ENCODE assay signal across 17 cellular contexts in genomic region chr9:126589349-126589748, GRCh38. TPM values are rescaled to one million over a fixed set of nuclear protein-coding genes. Genes with fewer than 3 reads are reported as not detected.
A peak's percentile ranks its signal among the peaks of the same experiment; 100 is the strongest.
DNase-seq lines count a peak whose midpoint lies in the region; ATAC-seq, FAIRE-seq and TF ChIP-seq lines count a peak whose summit lies in the region.
"Had no signal": no experiment of that assay in that cellular context is flagged by ENCODE, and none has a peak within 500 bp of the region (broad histone marks: within the 10 kb centered on the region; RNA-seq: fewer than 3 reads in every experiment).

No MANE protein-coding gene starts in this region.

- H3K9me3 ChIP-seq in H1 (ENCODE audit: insufficient read depth in 2 of 2, low read depth in 1 of 2, low read length in 1 of 2) (no peaks in the 10 kb centered on the region), heart right ventricle (no peaks in the 10 kb centered on the region), neuronal stem cell (replicated peaks in 1 of 2; ENCODE audit: control insufficient read depth in 2 of 2, insufficient read depth in 1 of 2, low read depth in 1 of 2, low read length in 2 of 2) (peaks cover 0 to 4% of the 10 kb centered on the region in 2 donors), suprapubic skin (no peaks in the 10 kb centered on the region), esophagus squamous epithelium (no peaks in the 10 kb centered on the region)
- H3K9me3 ChIP-seq: BLaER1 treated with 17β-estradiol and CSF1 and Interleukin-3, amounts not matched to agents 10 nM and 100 nM; HAP-1 had no signal

- H2AFZ ChIP-seq in H1 (ENCODE audit: low read length) (no peak overlapping the region), neuronal stem cell (ENCODE audit: low read length) (no peak overlapping the region)

- H3K4ac ChIP-seq in H1 (replicated peaks; ENCODE audit: insufficient read length, low read depth, low read length) (no peak overlapping the region), neuronal stem cell (ENCODE audit: low read length) (no peak overlapping the region)

- no peak for TF ChIP-seq EP300 in H1 (IDR thresholded peaks at IDR 0.05; ENCODE audit: borderline replicate concordance in 1 of 2, low read depth in 2 of 2, low read length in 2 of 2)
- TF ChIP-seq EP300 in suprapubic skin (IDR thresholded peaks at IDR 0.05) = no peak

- H3K14ac ChIP-seq in H1 (ENCODE audit: insufficient read length) = no peak overlapping the region
- peak overlapping the region; percentile 39 for H3K14ac ChIP-seq in neuronal stem cell (ENCODE audit: low read length)

- no peaks in the 10 kb centered on the region for H3K79me2 ChIP-seq in H1 (ENCODE audit: control insufficient read depth in 1 of 2, insufficient read depth in 2 of 2, low read length in 2 of 2)

- CTCF ChIA-PET in H1 (lab: Charles Lee; ENCODE audit: partially characterized antibody) = interaction anchor here (0.6 to 1.9 kb wide), 6 partner anchors 9 to 100 kb away, joined by 3 to 5 read pairs (median 4); no protein-coding TSS in a partner anchor

- DNase-seq in SHP77 (lab: John Stamatoyannopoulos, UW) = peak; percentile 18 to 22
- DNase-seq in H1 (ENCODE audit: low read depth in 1 of 2, low spot score in 2 of 2) = no peak
- DNase-seq in heart right ventricle = peak in 1 of 2 donors; percentile 54
- no peak for DNase-seq in neuronal stem cell (ENCODE audit: low spot score)
- no peak for DNase-seq in suprapubic skin (ENCODE audit: low spot score in 2 of 2)
- DNase-seq in esophagus squamous epithelium (lab: John Stamatoyannopoulos, UW) = no peak
- DNase-seq: ACHN; CD4-positive, CD25-positive, alpha-beta regulatory T cell; DMS53; GF-D8; GOT3; HFFc6 had no signal

- TF ChIP-seq CTCF in H1 (IDR thresholded peaks at IDR 0.05; ENCODE audit: control extremely low read depth in 1 of 3, insufficient read depth in 1 of 3, low read depth in 1 of 3, low read length in 3 of 3) = no peak
- TF ChIP-seq CTCF in heart right ventricle (IDR thresholded peaks at IDR 0.05) = no peak
- no peak for TF ChIP-seq CTCF in suprapubic skin (IDR thresholded peaks at IDR 0.05)
- TF ChIP-seq CTCF in esophagus squamous epithelium (IDR thresholded peaks at IDR 0.05) = no peak

- peak in 7 of 8 donors; percentile 40 to 54 (median 48) for ATAC-seq in heart right ventricle
- no peak for ATAC-seq in HG02571 (IDR thresholded peaks at IDR 0.05; ENCODE audit: unreplicated experiment)

- no peak overlapping the region for H2BK120ac ChIP-seq in H1 (replicated peaks; ENCODE audit: low read depth, low read length)
- H2BK120ac ChIP-seq in neuronal stem cell (ENCODE audit: low read depth, low read length) = no peak overlapping the region

- no peak overlapping the region for H3K56ac ChIP-seq in H1 (replicated peaks; ENCODE audit: insufficient read length, low read depth, low read length)

- no peak overlapping the region for H3K18ac ChIP-seq in H1 (ENCODE audit: extremely low read depth, low read length)
- H3K18ac ChIP-seq in neuronal stem cell (ENCODE audit: low read length) = no peak overlapping the region

- H3K27me3 ChIP-seq in H1 (replicated peaks in 1 of 4; ENCODE audit: control insufficient read depth in 3 of 4, extremely low read depth in 1 of 4, insufficient read depth in 3 of 4, low read length in 3 of 4) (0 out of 7 replicates have a peak, but pooled peaks cover 0 to 2% (median 0%) of the 10 kb centered on the region in 4 experiments), heart right ventricle (peaks cover 0 to 24% (median 5%) of the 10 kb centered on the region in 7 donors), neuronal stem cell (ENCODE audit: control insufficient read depth in 3 of 3, insufficient read depth in 3 of 3, low read depth in 1 of 3, low read length in 3 of 3) (peaks cover 0 to 4% (median 0%) of the 10 kb centered on the region in 3 experiments), suprapubic skin (no peaks in the 10 kb centered on the region), esophagus squamous epithelium (peaks cover 0 to 86% (median 0%) of the 10 kb centered on the region in 4 donors)
- H3K27me3 ChIP-seq: BLaER1 treated with 17β-estradiol and CSF1 and Interleukin-3, amounts not matched to agents 10 nM and 100 nM had no signal

- WGBS in H1 (ENCODE audit: extremely low coverage in 1 of 2, insufficient coverage in 1 of 2, insufficient read length in 1 of 2, insufficient replicate concordance in 2 of 2, low coverage in 1 of 2, low lambda C conversion rate in 2 of 2, missing lambda C conversion rate in 1 of 2), 2 experiments = 95% methylated on average over 6 of the region's 6 CpGs; no CpG with 5 or more reads in 1 of the 2 experiments
- WGBS in heart right ventricle, 2 donors = 69 to 77% methylated on average over 6 of the region's 6 CpGs
- no CpG with 5 or more reads among the region's 6 CpGs for WGBS in neuronal stem cell (ENCODE audit: extremely low coverage in 2 of 2, insufficient read length in 2 of 2, insufficient replicate concordance in 1 of 2), 2 donors
- 86% methylated on average over 6 of the region's 6 CpGs for WGBS in suprapubic skin
- 79 to 88% methylated on average over 6 of the region's 6 CpGs for WGBS in esophagus squamous epithelium, 2 donors

- H2AK5ac ChIP-seq in H1 (ENCODE audit: low read depth, low read length) (no peak overlapping the region), neuronal stem cell (ENCODE audit: low read depth, low read length) (no peak overlapping the region)

- POLR2A ChIA-PET in H1 (lab: Charles Lee; ENCODE audit: partially characterized antibody) = no interaction called here

- H3K23me2 ChIP-seq in H1 (ENCODE audit: low read depth, low read length) = no peaks in the 10 kb centered on the region

- H4K91ac ChIP-seq in H1 (replicated peaks; ENCODE audit: insufficient read length, low read length) (no peak overlapping the region), neuronal stem cell (ENCODE audit: low read depth, low read length, poor library complexity) (no peak overlapping the region)

- H3K4me2 ChIP-seq in H1 (ENCODE audit: insufficient read depth in 1 of 2, low read depth in 2 of 2, low read length in 2 of 2) (no peak overlapping the region), neuronal stem cell (ENCODE audit: insufficient read depth, low read length, poor library complexity, severe bottlenecking) (no peak overlapping the region)
- H3K4me2 ChIP-seq: BLaER1 treated with 17β-estradiol and CSF1 and Interleukin-3, amounts not matched to agents 10 nM and 100 nM had no signal

- intact Hi-C loops in heart right ventricle (cut with DNase I) = no loop called here
- intact Hi-C loops in esophagus squamous epithelium (cut with DNase I) = no loop called here

- H4K8ac ChIP-seq in H1 (ENCODE audit: extremely low read depth, insufficient read depth, low read length) (peak overlapping the region; percentile 3; the same call in 1 of the 2 replicates), neuronal stem cell (ENCODE audit: low read depth, low read length) (no peak overlapping the region)

- no peak overlapping the region for H2BK5ac ChIP-seq in H1 (ENCODE audit: low read depth, low read length)
- H2BK5ac ChIP-seq in neuronal stem cell (ENCODE audit: low read length) = no peak overlapping the region

- H2BK20ac ChIP-seq in H1 (ENCODE audit: low read length) = no peak overlapping the region

- H2BK15ac ChIP-seq in H1 (ENCODE audit: low read length) (no peak overlapping the region), neuronal stem cell (ENCODE audit: low read length) (no peak overlapping the region)

- no peak overlapping the region for H3K27ac ChIP-seq in H1 (ENCODE audit: low read depth, low read length)
- peak overlapping the region in 6 of 10 donors; percentile 11 to 90 (median 82) for H3K27ac ChIP-seq in heart right ventricle
- no peak overlapping the region for H3K27ac ChIP-seq in neuronal stem cell (replicated peaks; ENCODE audit: low read length)
- no peak overlapping the region for H3K27ac ChIP-seq in suprapubic skin
- H3K27ac ChIP-seq in esophagus squamous epithelium = no peak overlapping the region
- H3K27ac ChIP-seq: BLaER1 treated with 17β-estradiol and CSF1 and Interleukin-3, amounts not matched to agents 10 nM and 100 nM had no signal

- H3K4me3 ChIP-seq in H1 (ENCODE audit: extremely low read depth in 1 of 4, insufficient read depth in 2 of 4, low read depth in 3 of 4, low read length in 4 of 4) = no peak overlapping the region
- no peak overlapping the region for H3K4me3 ChIP-seq in heart right ventricle
- H3K4me3 ChIP-seq in neuronal stem cell (ENCODE audit: low read length in 2 of 2) = no peak overlapping the region
- H3K4me3 ChIP-seq in suprapubic skin = no peak overlapping the region
- H3K4me3 ChIP-seq in esophagus squamous epithelium = no peak overlapping the region
- H3K4me3 ChIP-seq: BLaER1 treated with 17β-estradiol and CSF1 and Interleukin-3, amounts not matched to agents 10 nM and 100 nM; HAP-1 had no signal

- no peak overlapping the region for H4K5ac ChIP-seq in H1 (ENCODE audit: insufficient read length, low read depth, low read length)

- H3K9ac ChIP-seq in H1 (replicated peaks in 1 of 4; ENCODE audit: extremely low read depth in 1 of 4, low read depth in 3 of 4, low read length in 3 of 4) (no peak overlapping the region), neuronal stem cell (ENCODE audit: low read depth, low read length, poor library complexity) (no peak overlapping the region)
- H3K9ac ChIP-seq: BLaER1 treated with 17β-estradiol and CSF1 and Interleukin-3, amounts not matched to agents 10 nM and 100 nM had no signal

- TF ChIP-seq POLR2A in H1 (IDR thresholded peaks at IDR 0.05; ENCODE audit: control extremely low read depth in 1 of 2, low read depth in 2 of 2, low read length in 2 of 2) (no peak), suprapubic skin (IDR thresholded peaks at IDR 0.05) (no peak), esophagus squamous epithelium (IDR thresholded peaks at IDR 0.05) (no peak)

- H3K4me1 ChIP-seq in H1 (replicated peaks in 1 of 4; ENCODE audit: control insufficient read depth in 3 of 4, insufficient read depth in 4 of 4, low read length in 3 of 4) (peaks cover 0 to 7% (median 1%) of the 10 kb centered on the region in 4 experiments; a peak in 1 of 7 replicates), heart right ventricle (peaks cover 15 to 30% (median 24%) of the 10 kb centered on the region in 9 donors), neuronal stem cell (ENCODE audit: control insufficient read depth in 2 of 2, insufficient read depth in 1 of 2, low read depth in 1 of 2, low read length in 2 of 2) (peaks cover 0 to 9% of the 10 kb centered on the region in 2 donors), suprapubic skin (peaks cover 16% of the 10 kb centered on the region), esophagus squamous epithelium (peaks cover 0 to 16% (median 7%) of the 10 kb centered on the region in 3 donors)

- H3K79me1 ChIP-seq in H1 (ENCODE audit: low read depth, low read length) (no peaks in the 10 kb centered on the region), neuronal stem cell (ENCODE audit: low read depth, low read length) (no peaks in the 10 kb centered on the region)

- H2BK12ac ChIP-seq in H1 (ENCODE audit: low read depth, low read length) = no peak overlapping the region
- H2BK12ac ChIP-seq in neuronal stem cell (ENCODE audit: low read length) = no peak overlapping the region

- FAIRE-seq in H1 (lab: Jason Lieb, UNC) = no peak
- FAIRE-seq: HepG2, HTR-8/SVneo had no signal

- H3K36me3 ChIP-seq in H1 (ENCODE audit: control insufficient read depth in 2 of 4, insufficient read depth in 4 of 4, low read length in 3 of 4) = no peaks in the 10 kb centered on the region
- H3K36me3 ChIP-seq in heart right ventricle = no peaks in the 10 kb centered on the region
- H3K36me3 ChIP-seq in neuronal stem cell (replicated peaks in 1 of 2; ENCODE audit: control insufficient read depth in 2 of 2, insufficient read depth in 2 of 2, low read length in 2 of 2) = no peaks in the 10 kb centered on the region
- no peaks in the 10 kb centered on the region for H3K36me3 ChIP-seq in suprapubic skin
- H3K36me3 ChIP-seq in esophagus squamous epithelium = no peaks in the 10 kb centered on the region
- H3K36me3 ChIP-seq: BLaER1 treated with 17β-estradiol and CSF1 and Interleukin-3, amounts not matched to agents 10 nM and 100 nM; HAP-1 had no signal

- no peak overlapping the region for H3K23ac ChIP-seq in H1 (ENCODE audit: insufficient read length)
- no peak overlapping the region for H3K23ac ChIP-seq in neuronal stem cell (ENCODE audit: low read depth, low read length, poor library complexity)

- no peak for TF ChIP-seq RAD21 in H1 (IDR thresholded peaks at IDR 0.05 in 1 of 2, conservative IDR thresholded peaks at IDR 0.05 in 1 of 2; ENCODE audit: low read depth in 2 of 2, low read length in 2 of 2)

- H4K20me1 ChIP-seq in H1 (replicated peaks in 1 of 2; ENCODE audit: control insufficient read depth in 1 of 2, insufficient read depth in 2 of 2, low read length in 2 of 2) = no peaks in the 10 kb centered on the region
- H4K20me1 ChIP-seq: BLaER1 treated with 17β-estradiol and CSF1 and Interleukin-3, amounts not matched to agents 10 nM and 100 nM had no signal

RNA-seq across cellular contexts. Expression of gene LMX1B, which starts 24.4 kb away (rescaled TPM):
- total RNA-seq in H1 (2021; fragmentation: NEBNext Ultra II Directional; extraction: Animal tissue kit (Norgen Biotek cat#: 25700)) = 0.37 and 0.52 TPM in 2 replicates
- 0.09 and 0.17 TPM in 2 replicates for polyA plus RNA-seq in H1 (2011; rRNA removed)
- polyA plus RNA-seq in H1 (2011; cell fraction: cytosol; rRNA removed) = 0.17 TPM
- 0.24 TPM for polyA plus RNA-seq in H1 (2011; cell fraction: nucleus; rRNA removed)
- 0.17 to 0.24 TPM (median 0.20 TPM) in 4 replicates for polyA plus RNA-seq in H1 (2012, experiment 1 of 2)
- 0.16 TPM for polyA plus RNA-seq in H1 (2012, experiment 2 of 2)
- 0.18 TPM for polyA plus RNA-seq in H1 (2013, experiment 1 of 2)
- polyA plus RNA-seq in H1 (2013, experiment 2 of 2) = 0.22 TPM
- polyA minus RNA-seq in H1 (2011; rRNA and poly(A)+ RNA removed) = 0.07 and 0.16 TPM in 2 replicates
- polyA minus RNA-seq in H1 (2011; cell fraction: cytosol; rRNA and poly(A)+ RNA removed) = 0.44 TPM
- 0.10 TPM for polyA minus RNA-seq in H1 (2011; cell fraction: nucleus; rRNA and poly(A)+ RNA removed)
- under 1 TPM; 0.26 to 0.97 (median 0.47) TPM for total RNA-seq in heart right ventricle
- polyA plus RNA-seq in heart right ventricle = under 1 TPM; 0.25 to 0.29 TPM
- 0.22 TPM for polyA plus RNA-seq in neuronal stem cell (2013, experiment 1 of 2)
- polyA plus RNA-seq in neuronal stem cell (2013, experiment 2 of 2) = 0.18 TPM
- total RNA-seq in suprapubic skin = 1 to 10 TPM; 2.4 to 7.8 (median 5.7) TPM
- total RNA-seq in esophagus squamous epithelium = under 1 TPM in 1 of 4 donors, not detected in 3; 0.23 TPM
- total RNA-seq: CD4-positive, CD25-positive, alpha-beta regulatory T cell; HepG2; HFFc6 had no signal
- polyA plus RNA-seq: CD4-positive, CD25-positive, alpha-beta regulatory T cell; HepG2 had no signal

Comparison
In these comparisons a context has a peak if more than half of its experiments do, and no peak if none do; other contexts are left out.
1. DNase-seq: peak in SHP77 (2 of 2); none in H1 (0 of 2), neuronal stem cell (single experiment), suprapubic skin (0 of 2) and esophagus squamous epithelium (single experiment).
2. H3K27ac ChIP-seq: peak in heart right ventricle (6 of 10); none in H1 (single experiment), neuronal stem cell (single experiment), suprapubic skin (single experiment) and esophagus squamous epithelium (0 of 4).